In the genomic region with DNA sequence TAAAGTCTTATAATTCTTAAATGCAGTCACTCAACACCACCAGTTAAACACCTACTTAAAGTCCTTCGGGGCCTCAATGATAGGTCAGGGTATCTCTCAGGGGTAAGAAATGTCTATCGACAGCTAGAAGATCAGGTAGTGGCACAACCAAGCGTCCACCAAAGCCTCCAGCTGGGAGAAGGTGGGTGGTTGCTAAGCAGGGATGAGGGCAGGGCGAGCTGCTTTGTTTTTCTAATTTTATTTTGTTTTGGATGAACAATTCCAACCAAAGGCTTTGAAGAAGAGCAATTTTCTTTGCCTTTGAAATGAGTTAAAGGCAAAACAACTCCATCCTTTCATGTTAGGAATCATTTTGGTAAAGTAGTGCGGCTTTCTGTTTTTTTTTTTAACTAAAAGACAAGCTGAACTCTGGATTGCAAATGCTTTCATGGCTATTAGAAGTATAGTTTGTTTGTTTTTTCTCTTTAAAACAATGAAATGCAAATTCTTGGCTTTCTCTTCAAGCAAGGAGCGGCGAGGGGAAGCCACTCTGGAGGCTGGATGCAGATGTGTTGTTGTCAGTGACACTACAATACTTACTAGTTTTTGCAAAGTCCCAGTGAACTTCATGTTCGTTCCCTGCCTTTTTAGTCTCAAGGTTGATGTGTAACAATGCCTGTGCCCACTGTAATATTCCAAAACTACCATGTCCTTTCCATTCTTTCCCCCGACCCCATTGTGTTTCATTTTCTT, we compare ENCODE assay signal across 1 cellular context.
TF ChIP-seq lines count a peak whose summit lies in the region.

No MANE protein-coding gene starts in this region.

TF ChIP-seq in GM23338, 12 proteins besides CTCF, POLR2A, EP300 and RAD21:
- no peak for TF ChIP-seq POLR2AphosphoS5 (IDR thresholded peaks at IDR 0.05; ENCODE audit: low read depth)
- TF ChIP-seq ZNF331 (CRISPR knock-in tag; IDR thresholded peaks at IDR 0.05; ENCODE audit: low read depth) = no peak
- TF ChIP-seq, protein P1, sequence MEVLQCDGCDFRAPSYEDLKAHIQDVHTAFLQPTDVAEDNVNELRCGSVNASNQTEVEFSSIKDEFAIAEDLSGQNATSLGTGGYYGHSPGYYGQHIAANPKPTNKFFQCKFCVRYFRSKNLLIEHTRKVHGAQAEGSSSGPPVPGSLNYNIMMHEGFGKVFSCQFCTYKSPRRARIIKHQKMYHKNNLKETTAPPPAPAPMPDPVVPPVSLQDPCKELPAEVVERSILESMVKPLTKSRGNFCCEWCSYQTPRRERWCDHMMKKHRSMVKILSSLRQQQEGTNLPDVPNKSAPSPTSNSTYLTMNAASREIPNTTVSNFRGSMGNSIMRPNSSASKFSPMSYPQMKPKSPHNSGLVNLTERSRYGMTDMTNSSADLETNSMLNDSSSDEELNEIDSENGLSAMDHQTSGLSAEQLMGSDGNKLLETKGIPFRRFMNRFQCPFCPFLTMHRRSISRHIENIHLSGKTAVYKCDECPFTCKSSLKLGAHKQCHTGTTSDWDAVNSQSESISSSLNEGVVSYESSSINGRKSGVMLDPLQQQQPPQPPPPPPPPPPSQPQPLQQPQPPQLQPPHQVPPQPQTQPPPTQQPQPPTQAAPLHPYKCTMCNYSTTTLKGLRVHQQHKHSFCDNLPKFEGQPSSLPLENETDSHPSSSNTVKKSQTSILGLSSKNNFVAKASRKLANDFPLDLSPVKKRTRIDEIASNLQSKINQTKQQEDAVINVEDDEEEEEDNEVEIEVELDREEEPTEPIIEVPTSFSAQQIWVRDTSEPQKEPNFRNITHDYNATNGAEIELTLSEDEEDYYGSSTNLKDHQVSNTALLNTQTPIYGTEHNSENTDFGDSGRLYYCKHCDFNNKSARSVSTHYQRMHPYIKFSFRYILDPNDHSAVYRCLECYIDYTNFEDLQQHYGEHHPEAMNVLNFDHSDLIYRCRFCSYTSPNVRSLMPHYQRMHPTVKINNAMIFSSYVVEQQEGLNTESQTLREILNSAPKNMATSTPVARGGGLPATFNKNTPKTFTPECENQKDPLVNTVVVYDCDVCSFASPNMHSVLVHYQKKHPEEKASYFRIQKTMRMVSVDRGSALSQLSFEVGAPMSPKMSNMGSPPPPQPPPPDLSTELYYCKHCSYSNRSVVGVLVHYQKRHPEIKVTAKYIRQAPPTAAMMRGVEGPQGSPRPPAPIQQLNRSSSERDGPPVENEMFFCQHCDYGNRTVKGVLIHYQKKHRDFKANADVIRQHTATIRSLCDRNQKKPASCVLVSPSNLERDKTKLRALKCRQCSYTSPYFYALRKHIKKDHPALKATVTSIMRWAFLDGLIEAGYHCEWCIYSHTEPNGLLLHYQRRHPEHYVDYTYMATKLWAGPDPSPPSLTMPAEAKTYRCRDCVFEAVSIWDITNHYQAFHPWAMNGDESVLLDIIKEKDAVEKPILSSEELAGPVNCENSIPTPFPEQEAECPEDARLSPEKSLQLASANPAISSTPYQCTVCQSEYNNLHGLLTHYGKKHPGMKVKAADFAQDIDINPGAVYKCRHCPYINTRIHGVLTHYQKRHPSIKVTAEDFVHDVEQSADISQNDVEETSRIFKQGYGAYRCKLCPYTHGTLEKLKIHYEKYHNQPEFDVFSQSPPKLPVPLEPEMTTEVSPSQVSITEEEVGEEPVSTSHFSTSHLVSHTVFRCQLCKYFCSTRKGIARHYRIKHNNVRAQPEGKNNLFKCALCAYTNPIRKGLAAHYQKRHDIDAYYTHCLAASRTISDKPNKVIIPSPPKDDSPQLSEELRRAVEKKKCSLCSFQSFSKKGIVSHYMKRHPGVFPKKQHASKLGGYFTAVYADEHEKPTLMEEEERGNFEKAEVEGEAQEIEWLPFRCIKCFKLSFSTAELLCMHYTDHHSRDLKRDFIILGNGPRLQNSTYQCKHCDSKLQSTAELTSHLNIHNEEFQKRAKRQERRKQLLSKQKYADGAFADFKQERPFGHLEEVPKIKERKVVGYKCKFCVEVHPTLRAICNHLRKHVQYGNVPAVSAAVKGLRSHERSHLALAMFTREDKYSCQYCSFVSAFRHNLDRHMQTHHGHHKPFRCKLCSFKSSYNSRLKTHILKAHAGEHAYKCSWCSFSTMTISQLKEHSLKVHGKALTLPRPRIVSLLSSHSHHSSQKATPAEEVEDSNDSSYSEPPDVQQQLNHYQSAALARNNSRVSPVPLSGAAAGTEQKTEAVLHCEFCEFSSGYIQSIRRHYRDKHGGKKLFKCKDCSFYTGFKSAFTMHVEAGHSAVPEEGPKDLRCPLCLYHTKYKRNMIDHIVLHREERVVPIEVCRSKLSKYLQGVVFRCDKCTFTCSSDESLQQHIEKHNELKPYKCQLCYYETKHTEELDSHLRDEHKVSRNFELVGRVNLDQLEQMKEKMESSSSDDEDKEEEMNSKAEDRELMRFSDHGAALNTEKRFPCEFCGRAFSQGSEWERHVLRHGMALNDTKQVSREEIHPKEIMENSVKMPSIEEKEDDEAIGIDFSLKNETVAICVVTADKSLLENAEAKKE (CRISPR knock-in tag; IDR thresholded peaks at IDR 0.05) = peak; percentile 39; the same call in 1 of the 2 replicates
- TF ChIP-seq EZH2phosphoT487 (IDR thresholded peaks at IDR 0.05; ENCODE audit: unreplicated experiment) = no peak
